In genomic region chr4:130074096-130074495, GRCh38 we compare ENCODE assay signal across 29 cellular contexts.
DNase-seq lines count a peak whose midpoint lies in the region; ATAC-seq, FAIRE-seq and TF ChIP-seq lines count a peak whose summit lies in the region.
"Had no signal": no experiment of that assay in that cellular context is flagged by ENCODE, and none has a peak within 500 bp of the region (broad histone marks: within the 10 kb centered on the region; RNA-seq: fewer than 3 reads in every experiment).

No MANE protein-coding gene starts in this region.

- DNase-seq in GM19239 (ENCODE audit: insufficient read length, low spot score) (no peak), iPS-NIHi11 (ENCODE audit: low spot score) (peak; percentile 13), posterior vena cava (ENCODE audit: low spot score) (peak; percentile 79), SW480 (ENCODE audit: low spot score) (no peak)
- no peak for DNase-seq in activated CD4-positive, alpha-beta T cell treated with anti-CD3 and anti-CD28 coated beads, Interleukin-2, amount 10 ng/mL, durations not matched to agents 7 days and 5 days
- no peak for DNase-seq in CD8-positive, alpha-beta T cell
- DNase-seq: ACHN; activated CD4-positive, alpha-beta memory T cell treated with anti-CD3 and anti-CD28 coated beads for 36 hours; activated CD8-positive, alpha-beta memory T cell treated with anti-CD3 and anti-CD28 coated beads, Interleukin-2, amount 50 U/mL, for 4 hours; DMS79 treated with DMSO at 0.1 percent for 48 hours; foreskin keratinocyte; H7; left ventricle myocardium superior; naive thymus-derived CD8-positive, alpha-beta T cell; NCI-H1417 treated with DMSO at 0.1 percent for 48 hours; NCI-H2081 treated with DMSO at 0.1 percent for 48 hours; NCI-H345; retina; stimulated activated CD4-positive, alpha-beta T cell treated with anti-CD3 and anti-CD28 coated beads, Interleukin-2, amount 100 ng/mL, for 24 hours had no signal

- H3K27ac Mint-ChIP-seq in activated CD4-positive, alpha-beta T cell treated with anti-CD3 and anti-CD28 coated beads, Interleukin-2, amount 10 ng/mL, durations not matched to agents 7 days and 5 days: no peak overlapping the region
- no peak overlapping the region for H3K27ac Mint-ChIP-seq in CD8-positive, alpha-beta T cell
- H3K27ac Mint-ChIP-seq: activated CD4-positive, alpha-beta memory T cell treated with anti-CD3 and anti-CD28 coated beads for 36 hours; activated naive CD4-positive, alpha-beta T cell treated with anti-CD3 and anti-CD28 coated beads, Interleukin-2, amount 50 U/mL, for 72 hours; mesothelial cell of epicardium; naive thymus-derived CD8-positive, alpha-beta T cell had no signal

- no peaks in the 10 kb centered on the region for H3K4me1 ChIP-seq in CD8-positive, alpha-beta T cell (ENCODE audit: insufficient read depth, low read length)
- H3K4me1 ChIP-seq: tibial nerve had no signal

- POLR2A ChIA-PET in activated CD4-positive, alpha-beta T cell treated with anti-CD3 and anti-CD28 coated beads, Interleukin-2, amount 10 ng/mL, durations not matched to agents 7 days and 5 days (lab: Charles Lee): no interaction called here
- POLR2A ChIA-PET in CD8-positive, alpha-beta T cell (lab: Charles Lee): no interaction called here

- intact Hi-C loops in posterior vena cava (cut with DNase I): no loop called here
- intact Hi-C loops in CD8-positive, alpha-beta T cell (cut with DNase I, micrococcal nuclease): no loop called here

- H3K27ac ChIP-seq in CD8-positive, alpha-beta T cell (ENCODE audit: low read depth, low read length): no peak overlapping the region
- H3K27ac ChIP-seq: foreskin keratinocyte, SJSA1, tibial nerve had no signal

- no peak overlapping the region for H3K4me3 ChIP-seq in CD8-positive, alpha-beta T cell (ENCODE audit: low read depth, low read length)
- H3K4me3 ChIP-seq: SJSA1, tibial nerve had no signal

- no peak overlapping the region for H3K4me3 Mint-ChIP-seq in activated CD4-positive, alpha-beta T cell treated with anti-CD3 and anti-CD28 coated beads, Interleukin-2, amount 10 ng/mL, durations not matched to agents 7 days and 5 days
- no peak overlapping the region for H3K4me3 Mint-ChIP-seq in CD8-positive, alpha-beta T cell
- H3K4me3 Mint-ChIP-seq: activated CD4-positive, alpha-beta memory T cell treated with anti-CD3 and anti-CD28 coated beads for 36 hours; mesothelial cell of epicardium; naive thymus-derived CD8-positive, alpha-beta T cell had no signal

- CTCF ChIA-PET in activated CD4-positive, alpha-beta T cell treated with anti-CD3 and anti-CD28 coated beads, Interleukin-2, amount 10 ng/mL, durations not matched to agents 7 days and 5 days (lab: Charles Lee): no interaction called here
- CTCF ChIA-PET in CD8-positive, alpha-beta T cell (lab: Charles Lee): no interaction called here

- H3K27me3 Mint-ChIP-seq in activated CD4-positive, alpha-beta T cell treated with anti-CD3 and anti-CD28 coated beads, Interleukin-2, amount 10 ng/mL, durations not matched to agents 7 days and 5 days: no peaks in the 10 kb centered on the region
- H3K27me3 Mint-ChIP-seq in CD8-positive, alpha-beta T cell (ENCODE audit: low read depth): no peaks in the 10 kb centered on the region
- H3K27me3 Mint-ChIP-seq: activated CD4-positive, alpha-beta memory T cell treated with anti-CD3 and anti-CD28 coated beads for 36 hours; naive thymus-derived CD8-positive, alpha-beta T cell had no signal

- H3K9me3 Mint-ChIP-seq in activated CD4-positive, alpha-beta T cell treated with anti-CD3 and anti-CD28 coated beads, Interleukin-2, amount 10 ng/mL, durations not matched to agents 7 days and 5 days: no peaks in the 10 kb centered on the region
- H3K9me3 Mint-ChIP-seq in CD8-positive, alpha-beta T cell: no peaks in the 10 kb centered on the region

- no peak for TF ChIP-seq CTCF in CD8-positive, alpha-beta T cell (IDR thresholded peaks at IDR 0.05)

- H3K36me3 Mint-ChIP-seq in activated CD4-positive, alpha-beta T cell treated with anti-CD3 and anti-CD28 coated beads, Interleukin-2, amount 10 ng/mL, durations not matched to agents 7 days and 5 days (ENCODE audit: low read depth): no peaks in the 10 kb centered on the region
- no peaks in the 10 kb centered on the region for H3K36me3 Mint-ChIP-seq in CD8-positive, alpha-beta T cell
- H3K36me3 Mint-ChIP-seq: activated CD4-positive, alpha-beta memory T cell treated with anti-CD3 and anti-CD28 coated beads for 36 hours; activated naive CD4-positive, alpha-beta T cell treated with anti-CD3 and anti-CD28 coated beads, Interleukin-2, amount 50 U/mL, for 72 hours; mesothelial cell of epicardium; naive thymus-derived CD8-positive, alpha-beta T cell had no signal

- H3K36me3 ChIP-seq in CD8-positive, alpha-beta T cell (ENCODE audit: insufficient read depth, low read length): no peaks in the 10 kb centered on the region
- H3K36me3 ChIP-seq: SJSA1, tibial nerve had no signal

- H3K27me3 ChIP-seq in CD8-positive, alpha-beta T cell (ENCODE audit: insufficient read depth, low read length): no peaks in the 10 kb centered on the region
- H3K27me3 ChIP-seq: foreskin keratinocyte, SJSA1, tibial nerve had no signal

- peak; percentile 46 for ATAC-seq in HG03432 (IDR thresholded peaks at IDR 0.05; ENCODE audit: unreplicated experiment)
- ATAC-seq in GM18907 (IDR thresholded peaks at IDR 0.05; ENCODE audit: unreplicated experiment): no peak
- no peak for ATAC-seq in CD8-positive, alpha-beta T cell
- ATAC-seq: activated naive CD4-positive, alpha-beta T cell treated with anti-CD3 and anti-CD28 coated beads, Interleukin-2, amount 50 U/mL, for 72 hours; esophagus mucosa; foreskin keratinocyte; left ventricle myocardium superior; naive thymus-derived CD8-positive, alpha-beta T cell had no signal

- no peaks in the 10 kb centered on the region for H3K4me1 Mint-ChIP-seq in activated CD4-positive, alpha-beta T cell treated with anti-CD3 and anti-CD28 coated beads, Interleukin-2, amount 10 ng/mL, durations not matched to agents 7 days and 5 days
- H3K4me1 Mint-ChIP-seq in CD8-positive, alpha-beta T cell (ENCODE audit: low read depth): no peaks in the 10 kb centered on the region
- H3K4me1 Mint-ChIP-seq: naive thymus-derived CD8-positive, alpha-beta T cell had no signal

- no peaks in the 10 kb centered on the region for H3K9me3 ChIP-seq in CD8-positive, alpha-beta T cell (ENCODE audit: low read length)
- H3K9me3 ChIP-seq: SJSA1, tibial nerve had no signal

- peak; percentile 31 for FAIRE-seq in GM19239 (lab: Jason Lieb, UNC)
- FAIRE-seq: bronchial epithelial cell, colon, GM18507 had no signal

Comparison
In these comparisons a context has a peak if more than half of its experiments do, and no peak if none do; other contexts are left out.
1. DNase-seq: peak in iPS-NIHi11 (single experiment) and posterior vena cava (single experiment); none in GM19239 (single experiment), activated CD4-positive, alpha-beta T cell treated with anti-CD3 and anti-CD28 coated beads, Interleukin-2, amount 10 ng/mL, durations not matched to agents 7 days and 5 days (single experiment), CD8-positive, alpha-beta T cell (0 of 7) and SW480 (single experiment).